In the genomic region with DNA sequence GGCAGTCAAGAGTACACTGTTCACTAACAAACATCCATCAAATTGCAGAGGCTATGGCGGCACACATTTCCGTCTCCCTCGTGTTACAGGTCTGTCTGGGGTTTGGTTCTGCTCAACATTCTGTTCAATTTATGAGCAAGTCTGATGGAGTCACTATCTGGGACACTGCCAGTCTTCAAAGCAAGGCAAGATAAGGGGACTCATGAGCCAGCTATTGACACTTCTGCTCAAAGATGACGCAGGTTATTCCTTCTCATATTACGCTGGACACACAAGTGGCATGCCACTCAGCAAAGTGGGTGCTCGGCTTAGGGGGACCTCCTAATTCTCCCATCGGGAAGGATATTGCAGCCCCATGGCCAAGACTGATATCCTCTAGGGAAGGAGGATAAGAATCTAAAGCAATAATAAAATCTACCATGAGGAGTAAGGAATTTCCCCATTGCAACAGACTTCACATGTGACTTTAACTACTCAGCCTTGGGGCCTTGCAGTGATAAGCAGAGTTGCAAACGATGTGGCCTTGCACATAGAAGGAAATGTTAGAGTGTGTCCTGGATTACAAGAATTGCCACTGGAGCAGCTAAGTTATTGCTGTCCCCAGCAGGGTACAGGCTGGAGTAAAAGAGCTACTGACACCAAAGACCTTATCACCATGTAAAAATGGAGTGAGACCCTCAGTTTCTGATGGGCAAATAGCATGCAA, we compare ENCODE assay signal across 18 cellular contexts.
DNase-seq lines count a peak whose midpoint lies in the region; ATAC-seq and TF ChIP-seq lines count a peak whose summit lies in the region.
"Had no signal": no experiment of that assay in that cellular context is flagged by ENCODE, and none has a peak within 500 bp of the region (broad histone marks: within the 10 kb centered on the region; RNA-seq: fewer than 3 reads in every experiment).

No MANE protein-coding gene starts in this region.

- POLR2A ChIA-PET in activated CD8-positive, alpha-beta T cell treated with anti-CD3 and anti-CD28 coated beads for 36 hours (lab: Charles Lee) = no interaction called here

- no peaks in the 10 kb centered on the region for H3K36me3 Mint-ChIP-seq in activated CD8-positive, alpha-beta T cell treated with anti-CD3 and anti-CD28 coated beads for 36 hours (ENCODE audit: low read depth)
- H3K36me3 Mint-ChIP-seq: activated CD8-positive, alpha-beta memory T cell treated with anti-CD3 and anti-CD28 coated beads, Interleukin-2, amount 10 ng/mL, durations not matched to agents 7 days and 5 days; activated naive CD8-positive, alpha-beta T cell treated with anti-CD3 and anti-CD28 coated beads, Interleukin-2, amount 10 ng/mL, durations not matched to agents 7 days and 5 days; CD4-positive, alpha-beta memory T cell; immature natural killer cell had no signal

- H3K9ac ChIP-seq in adipocyte (ENCODE audit: low read length) (peak overlapping the region; percentile 26), smooth muscle cell (ENCODE audit: low read depth) (no peak overlapping the region)

- H3K36me3 ChIP-seq in adipocyte (ENCODE audit: control insufficient read depth, insufficient read depth, low read length, severe bottlenecking) = no peaks in the 10 kb centered on the region
- no peaks in the 10 kb centered on the region for H3K36me3 ChIP-seq in heart right ventricle
- H3K36me3 ChIP-seq in smooth muscle cell (ENCODE audit: low read depth) = no peaks in the 10 kb centered on the region
- H3K36me3 ChIP-seq: gastrocnemius medialis, SJSA1 had no signal

- DNase-seq in HCEC 1CT (peak; percentile 12), adipocyte (ENCODE audit: low read depth) (peak; percentile 81), heart right ventricle (no peak), smooth muscle cell (lab: John Stamatoyannopoulos, UW; ENCODE audit: unreplicated experiment) (no peak)
- DNase-seq in activated CD8-positive, alpha-beta T cell treated with anti-CD3 and anti-CD28 coated beads for 36 hours = no peak
- no peak for DNase-seq in activated CD4-positive, alpha-beta T cell treated with anti-CD3 and anti-CD28 coated beads, Interleukin-2, amount 50 U/mL, for 4 hours
- DNase-seq: activated CD8-positive, alpha-beta memory T cell treated with anti-CD3 and anti-CD28 coated beads, Interleukin-2, amount 10 ng/mL, durations not matched to agents 7 days and 5 days; activated naive CD8-positive, alpha-beta T cell treated with anti-CD3 and anti-CD28 coated beads, Interleukin-2, amount 10 ng/mL, durations not matched to agents 7 days and 5 days; CD4-positive, alpha-beta memory T cell; gastrocnemius medialis; immature natural killer cell; KBM-7; NCI-H187; NK-92 treated with Interleukin-12 subunit alpha and Interleukin-12 subunit beta, amount 100 ng/mL, for 24 hours; stimulated activated naive CD4-positive, alpha-beta T cell had no signal

- no peaks in the 10 kb centered on the region for H3K4me1 Mint-ChIP-seq in activated CD8-positive, alpha-beta T cell treated with anti-CD3 and anti-CD28 coated beads for 36 hours (ENCODE audit: low read depth)
- H3K4me1 Mint-ChIP-seq: activated CD8-positive, alpha-beta memory T cell treated with anti-CD3 and anti-CD28 coated beads, Interleukin-2, amount 10 ng/mL, durations not matched to agents 7 days and 5 days; immature natural killer cell had no signal

- H3K9me3 Mint-ChIP-seq in activated CD8-positive, alpha-beta T cell treated with anti-CD3 and anti-CD28 coated beads for 36 hours = no peaks in the 10 kb centered on the region
- H3K9me3 Mint-ChIP-seq: activated naive CD8-positive, alpha-beta T cell treated with anti-CD3 and anti-CD28 coated beads, Interleukin-2, amount 10 ng/mL, durations not matched to agents 7 days and 5 days; immature natural killer cell had no signal

- H3K27ac Mint-ChIP-seq in activated CD8-positive, alpha-beta T cell treated with anti-CD3 and anti-CD28 coated beads for 36 hours = no peak overlapping the region
- H3K27ac Mint-ChIP-seq: activated CD8-positive, alpha-beta memory T cell treated with anti-CD3 and anti-CD28 coated beads, Interleukin-2, amount 10 ng/mL, durations not matched to agents 7 days and 5 days; activated naive CD8-positive, alpha-beta T cell treated with anti-CD3 and anti-CD28 coated beads, Interleukin-2, amount 10 ng/mL, durations not matched to agents 7 days and 5 days; CD4-positive, alpha-beta memory T cell; immature natural killer cell had no signal

- H3K4me3 Mint-ChIP-seq in activated CD8-positive, alpha-beta T cell treated with anti-CD3 and anti-CD28 coated beads for 36 hours = no peak overlapping the region
- H3K4me3 Mint-ChIP-seq: activated CD8-positive, alpha-beta memory T cell treated with anti-CD3 and anti-CD28 coated beads, Interleukin-2, amount 10 ng/mL, durations not matched to agents 7 days and 5 days; activated naive CD8-positive, alpha-beta T cell treated with anti-CD3 and anti-CD28 coated beads, Interleukin-2, amount 10 ng/mL, durations not matched to agents 7 days and 5 days; CD4-positive, alpha-beta memory T cell; immature natural killer cell had no signal

- H3K27ac ChIP-seq in heart right ventricle (no peak overlapping the region), smooth muscle cell (ENCODE audit: low read depth) (peak overlapping the region; percentile 27)
- H3K27ac ChIP-seq: gastrocnemius medialis, SJSA1, VCaP had no signal

- intact Hi-C loops in heart right ventricle (cut with DNase I) = no loop called here
- intact Hi-C loops in activated CD8-positive, alpha-beta T cell treated with anti-CD3 and anti-CD28 coated beads for 36 hours (cut with micrococcal nuclease) = no loop called here

- H3K4me3 ChIP-seq in adipocyte (ENCODE audit: low read length) = no peak overlapping the region
- H3K4me3 ChIP-seq in heart right ventricle = no peak overlapping the region
- H3K4me3 ChIP-seq in smooth muscle cell = no peak overlapping the region
- H3K4me3 ChIP-seq: gastrocnemius medialis, SJSA1 had no signal

- 62% methylated on average over 8 of the region's 8 CpGs for WGBS in heart right ventricle, 2 donors
- WGBS in smooth muscle cell (ENCODE audit: low lambda C conversion rate) = 51% methylated on average over 8 of the region's 8 CpGs

- no peak overlapping the region for H2AFZ ChIP-seq in smooth muscle cell (ENCODE audit: low read depth)

- CTCF ChIA-PET in activated CD8-positive, alpha-beta T cell treated with anti-CD3 and anti-CD28 coated beads for 36 hours (lab: Charles Lee) = no interaction called here

- no peaks in the 10 kb centered on the region for H3K27me3 ChIP-seq in adipocyte (replicated peaks; ENCODE audit: control insufficient read depth, insufficient read depth, low read length)
- H3K27me3 ChIP-seq in heart right ventricle = peaks cover 0 to 5% (median 0%) of the 10 kb centered on the region in 7 donors
- no peaks in the 10 kb centered on the region for H3K27me3 ChIP-seq in smooth muscle cell (ENCODE audit: low read depth)
- H3K27me3 ChIP-seq: gastrocnemius medialis, SJSA1 had no signal

- no peaks in the 10 kb centered on the region for H3F3A ChIP-seq in smooth muscle cell (ENCODE audit: low read depth)

- peak overlapping the region; percentile 36 for H3K4me2 ChIP-seq in smooth muscle cell

- H3K9me3 ChIP-seq in adipocyte (ENCODE audit: control insufficient read depth, low read length) (no peaks in the 10 kb centered on the region), heart right ventricle (no peaks in the 10 kb centered on the region), smooth muscle cell (replicated peaks; ENCODE audit: low read depth) (no peaks in the 10 kb centered on the region)
- H3K9me3 ChIP-seq: gastrocnemius medialis, SJSA1 had no signal

- no peaks in the 10 kb centered on the region for H4K20me1 ChIP-seq in smooth muscle cell (ENCODE audit: low read depth)

- TF ChIP-seq CTCF in heart right ventricle (IDR thresholded peaks at IDR 0.05) (no peak), smooth muscle cell (IDR thresholded peaks at IDR 0.05; ENCODE audit: borderline replicate concordance, insufficient read depth, poor library complexity, severe bottlenecking) (no peak)
- no peak for TF ChIP-seq CTCF in activated CD8-positive, alpha-beta T cell treated with anti-CD3 and anti-CD28 coated beads for 36 hours (IDR thresholded peaks at IDR 0.05)

- no peaks in the 10 kb centered on the region for H3K27me3 Mint-ChIP-seq in activated CD8-positive, alpha-beta T cell treated with anti-CD3 and anti-CD28 coated beads for 36 hours
- H3K27me3 Mint-ChIP-seq: activated CD8-positive, alpha-beta memory T cell treated with anti-CD3 and anti-CD28 coated beads, Interleukin-2, amount 10 ng/mL, durations not matched to agents 7 days and 5 days; activated naive CD8-positive, alpha-beta T cell treated with anti-CD3 and anti-CD28 coated beads, Interleukin-2, amount 10 ng/mL, durations not matched to agents 7 days and 5 days had no signal

- no peaks in the 10 kb centered on the region for H3K79me2 ChIP-seq in smooth muscle cell (ENCODE audit: low read depth)

- H3K4me1 ChIP-seq in adipocyte (ENCODE audit: control insufficient read depth, insufficient read depth, low read length) (peaks cover 17% of the 10 kb centered on the region), heart right ventricle (peaks cover 0 to 5% (median 0%) of the 10 kb centered on the region in 9 donors), smooth muscle cell (ENCODE audit: low read depth) (no peaks in the 10 kb centered on the region)
- H3K4me1 ChIP-seq: gastrocnemius medialis, SJSA1 had no signal

- ATAC-seq in heart right ventricle (peak in 6 of 8 donors; percentile 23 to 86 (median 50)), HG03196 (IDR thresholded peaks at IDR 0.05; ENCODE audit: unreplicated experiment) (no peak)
- no peak for ATAC-seq in activated CD8-positive, alpha-beta T cell treated with anti-CD3 and anti-CD28 coated beads for 36 hours
- ATAC-seq: activated CD8-positive, alpha-beta memory T cell treated with anti-CD3 and anti-CD28 coated beads, Interleukin-2, amount 10 ng/mL, durations not matched to agents 7 days and 5 days; gastrocnemius medialis had no signal

Comparison
In these comparisons a context has a peak if more than half of its experiments do, and no peak if none do; other contexts are left out.
1. DNase-seq: peak in HCEC 1CT (single experiment) and adipocyte (single experiment); none in heart right ventricle (0 of 2), smooth muscle cell (single experiment), activated CD8-positive, alpha-beta T cell treated with anti-CD3 and anti-CD28 coated beads for 36 hours (single experiment) and activated CD4-positive, alpha-beta T cell treated with anti-CD3 and anti-CD28 coated beads, Interleukin-2, amount 50 U/mL, for 4 hours (0 of 2).
2. ATAC-seq: peak in heart right ventricle (6 of 8); none in activated CD8-positive, alpha-beta T cell treated with anti-CD3 and anti-CD28 coated beads for 36 hours (single experiment) and HG03196 (single experiment).